In the genomic region with DNA sequence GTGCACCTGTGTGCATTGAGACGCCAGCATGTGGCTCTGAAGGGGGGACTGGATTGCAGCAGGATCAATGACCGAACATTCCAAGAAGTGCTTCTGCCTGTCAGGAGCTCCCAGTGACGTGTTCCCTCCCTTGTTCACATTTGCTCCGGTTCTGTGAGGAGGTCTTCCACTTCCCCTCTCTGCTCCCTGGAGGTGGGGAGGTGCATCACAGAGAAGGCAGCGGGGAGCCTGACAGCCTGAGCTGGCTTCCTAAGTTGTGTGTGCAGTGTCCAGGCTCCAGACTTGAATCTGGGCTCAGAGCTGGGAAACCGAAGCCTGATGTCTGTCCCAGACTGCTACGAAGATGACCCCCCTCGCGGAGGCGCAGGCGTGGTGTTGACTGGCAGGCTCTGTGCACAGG, we compare ENCODE assay signal across 17 cellular contexts.
DNase-seq lines count a peak whose midpoint lies in the region; ATAC-seq and TF ChIP-seq lines count a peak whose summit lies in the region.
"Had no signal": no experiment of that assay in that cellular context is flagged by ENCODE, and none has a peak within 500 bp of the region (broad histone marks: within the 10 kb centered on the region; RNA-seq: fewer than 3 reads in every experiment).

No MANE protein-coding gene starts in this region.

- intact Hi-C loops in left cardiac atrium (cut with DNase I) (no loop called here), left ventricle myocardium superior (cut with micrococcal nuclease) (no loop called here)

- no peaks in the 10 kb centered on the region; the same call in 1 of the 2 replicates for H3K27me3 Mint-ChIP-seq in HFFc6 (ENCODE audit: insufficient read depth)

- no peaks in the 10 kb centered on the region for H3K36me3 Mint-ChIP-seq in HFFc6 (ENCODE audit: low read depth)
- H3K36me3 Mint-ChIP-seq: CD14-positive monocyte; CD8-positive, alpha-beta T cell had no signal

- H3K27ac ChIP-seq in osteoblast (ENCODE audit: low read depth, low read length): no peak overlapping the region
- H3K27ac ChIP-seq: 22Rv1 had no signal

- H3K9me3 ChIP-seq in osteoblast (ENCODE audit: low read depth, low read length): no peaks in the 10 kb centered on the region
- H3K9me3 ChIP-seq: HAP-1 had no signal

- H3K9me3 Mint-ChIP-seq in HFFc6: no peaks in the 10 kb centered on the region
- H3K9me3 Mint-ChIP-seq: CD14-positive monocyte; CD8-positive, alpha-beta T cell had no signal

- H4K20me1 ChIP-seq in osteoblast (ENCODE audit: insufficient read depth, low read length): no peaks in the 10 kb centered on the region

- H3K4me1 ChIP-seq in osteoblast (ENCODE audit: insufficient read depth, low read length): no peaks in the 10 kb centered on the region
- H3K4me1 ChIP-seq: HAP-1 had no signal

- H3K4me1 Mint-ChIP-seq in HFFc6 (ENCODE audit: low read depth): no peaks in the 10 kb centered on the region; the same call in 1 of the 2 replicates
- H3K4me1 Mint-ChIP-seq: CD14-positive monocyte had no signal

- H3K4me2 ChIP-seq in osteoblast (ENCODE audit: insufficient read depth, low read length): no peak overlapping the region

- ATAC-seq in left cardiac atrium: no peak
- ATAC-seq in left ventricle myocardium superior: no peak
- no peak for ATAC-seq in HG02938 (IDR thresholded peaks at IDR 0.05; ENCODE audit: unreplicated experiment)
- ATAC-seq: CD8-positive, alpha-beta T cell had no signal

- no peak overlapping the region for H3K4me3 Mint-ChIP-seq in HFFc6
- H3K4me3 Mint-ChIP-seq: CD14-positive monocyte; CD8-positive, alpha-beta T cell had no signal

- no peak overlapping the region for H3K4me3 ChIP-seq in osteoblast (ENCODE audit: insufficient read depth, low read length)
- H3K4me3 ChIP-seq: HAP-1 had no signal

- TF ChIP-seq CTCF in osteoblast (IDR thresholded peaks at IDR 0.05; ENCODE audit: extremely low read depth, low read depth, low read length): no peak
- TF ChIP-seq CTCF in HFFc6 (IDR thresholded peaks at IDR 0.05): no peak

- no peaks in the 10 kb centered on the region for H3K79me2 ChIP-seq in osteoblast (ENCODE audit: insufficient read depth, low read length)

- H2AFZ ChIP-seq in osteoblast (ENCODE audit: low read length): no peak overlapping the region

- DNase-seq in NCI-H345 (lab: John Stamatoyannopoulos, UW): peak; percentile 36
- DNase-seq in NCI-H345 treated with DMSO at 0.1 percent for 48 hours (lab: John Stamatoyannopoulos, UW; ENCODE audit: unreplicated experiment): no peak
- DNase-seq in left cardiac atrium: peak; percentile 3
- no peak for DNase-seq in left ventricle myocardium superior
- peak; percentile 51 for DNase-seq in osteoblast (ENCODE audit: insufficient read length, low spot score, missing footprints)
- DNase-seq in HFFc6: no peak
- DNase-seq: CD8-positive, alpha-beta T cell; COR-L47; DMS153; DMS79 treated with DMSO at 0.1 percent for 48 hours; EL; GOT3; IMR-90 had no signal

- no peak overlapping the region for H3K27ac Mint-ChIP-seq in HFFc6
- H3K27ac Mint-ChIP-seq: CD14-positive monocyte; CD8-positive, alpha-beta T cell had no signal

- no peaks in the 10 kb centered on the region for H3K27me3 ChIP-seq in osteoblast (ENCODE audit: insufficient read depth, low read length)

- H3K36me3 ChIP-seq in osteoblast (ENCODE audit: insufficient read depth, low read length): no peaks in the 10 kb centered on the region
- H3K36me3 ChIP-seq: HAP-1 had no signal

Comparison
In these comparisons a context has a peak if more than half of its experiments do, and no peak if none do; other contexts are left out.
1. DNase-seq: peak in NCI-H345 (single experiment), left cardiac atrium (single experiment) and osteoblast (single experiment); none in NCI-H345 treated with DMSO at 0.1 percent for 48 hours (single experiment), left ventricle myocardium superior (single experiment) and HFFc6 (single experiment).